Comparison of ENCODE assay signal across 13 cellular contexts in the genomic region with DNA sequence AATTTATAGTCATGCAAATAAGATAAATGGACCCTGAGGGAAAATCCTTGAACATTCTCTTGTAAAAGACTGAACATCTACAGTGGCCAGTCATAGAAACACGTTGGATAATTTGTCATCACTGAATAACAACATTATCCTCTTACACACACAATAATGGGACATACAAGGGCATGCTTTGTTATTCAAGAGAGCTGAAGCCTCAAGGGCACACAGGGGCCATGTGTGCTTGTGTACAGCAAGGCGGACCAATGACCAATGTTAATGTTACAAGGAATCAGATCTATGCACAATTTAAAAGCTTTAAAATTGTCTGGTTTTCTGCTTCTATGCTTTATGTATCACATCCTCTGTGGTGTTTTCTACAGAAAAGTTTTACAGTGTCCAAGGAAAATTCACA.
"Had no signal": no experiment of that assay in that cellular context is flagged by ENCODE, and none has a peak within 500 bp of the region (broad histone marks: within the 10 kb centered on the region; RNA-seq: fewer than 3 reads in every experiment).

No MANE protein-coding gene starts in this region.

- H3K36me3 ChIP-seq: prostate gland had no signal

- H3K4me3 ChIP-seq: ascending aorta, mucosa of descending colon, prostate gland, SJSA1 had no signal

- ATAC-seq: activated CD8-positive, alpha-beta T cell treated with anti-CD3 and anti-CD28 coated beads, Interleukin-2, amount 10 ng/mL, durations not matched to agents 7 days and 5 days; mucosa of descending colon; naive thymus-derived CD8-positive, alpha-beta T cell had no signal

- DNase-seq: activated CD4-positive, alpha-beta T cell treated with anti-CD3 and anti-CD28 coated beads for 4 hours; activated CD8-positive, alpha-beta memory T cell treated with anti-CD3 and anti-CD28 coated beads, Interleukin-2, amount 50 U/mL, for 48 hours; activated CD8-positive, alpha-beta T cell treated with anti-CD3 and anti-CD28 coated beads, Interleukin-2, amount 10 ng/mL, durations not matched to agents 7 days and 5 days; activated naive CD4-positive, alpha-beta T cell; mucosa of descending colon; naive thymus-derived CD8-positive, alpha-beta T cell; stimulated activated CD4-positive, alpha-beta T cell treated with anti-CD3 and anti-CD28 coated beads, Interleukin-15, amount 100 ng/mL, for 24 hours; T-helper 1 cell; trophoblast cell had no signal

- H3K4me1 ChIP-seq: ascending aorta, prostate gland, SJSA1 had no signal

- H3K27ac ChIP-seq: ascending aorta, prostate gland, SJSA1, VCaP had no signal

- H3K27me3 ChIP-seq: ascending aorta, SJSA1 had no signal

- H3K9me3 ChIP-seq: ascending aorta, mucosa of descending colon, prostate gland, SJSA1 had no signal
